Comparison of ENCODE assay signal across 1 cellular context in the genomic region with DNA sequence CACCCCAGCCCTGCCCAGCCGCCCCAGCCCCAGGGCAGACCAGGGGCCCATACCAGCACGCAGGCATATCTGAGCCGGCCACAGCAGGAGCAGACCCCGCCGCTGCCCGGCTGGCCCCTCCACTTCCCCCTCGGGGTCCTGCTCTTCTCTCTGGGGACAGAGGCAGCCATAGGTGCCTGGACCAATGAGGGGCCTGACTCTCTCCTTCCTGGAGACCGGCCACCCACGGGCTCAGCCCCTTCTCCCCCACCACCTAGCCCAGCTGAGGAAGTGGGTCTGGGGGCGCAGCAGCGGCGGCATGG.
TF ChIP-seq lines count a peak whose summit lies in the region.

No MANE protein-coding gene starts in this region.

TF ChIP-seq in K562, 482 proteins besides CTCF, POLR2A, EP300 and RAD21:
- TF ChIP-seq ELF4 (CRISPR knock-in tag; IDR thresholded peaks at IDR 0.05) (no peak), MED1 (CRISPR knock-in tag; IDR thresholded peaks at IDR 0.05; ENCODE audit: borderline replicate concordance) (0 out of 2 replicates have a peak, but pooled peaks have one; percentile 55), POLR2G (IDR thresholded peaks at IDR 0.05; ENCODE audit: low read depth, low read length) (peak; percentile 7; the same call in 1 of the 2 replicates), RBM22 (IDR thresholded peaks at IDR 0.05; ENCODE audit: low read depth, low read length, poor library complexity, severe bottlenecking) (no peak), HLTF (IDR thresholded peaks at IDR 0.05) (no peak), NUFIP1 (IDR thresholded peaks at IDR 0.05; ENCODE audit: partially characterized antibody) (no peak), ZNF431 (CRISPR knock-in tag; IDR thresholded peaks at IDR 0.05) (no peak), RCOR1 (IDR thresholded peaks at IDR 0.05; ENCODE audit: borderline replicate concordance in 1 of 2, low read depth in 2 of 2, low read length in 2 of 2) (no peak), ZNF79 (CRISPR knock-in tag; IDR thresholded peaks at IDR 0.05; ENCODE audit: low read depth) (no peak), RBM39 (optimal IDR thresholded peaks at IDR 0.05; ENCODE audit: low read depth, low read length) (no peak), SMARCA4 (IDR thresholded peaks at IDR 0.05) (no peak), CHD4 (IDR thresholded peaks at IDR 0.05; ENCODE audit: insufficient read depth, insufficient replicate concordance, low read depth, low read length, poor library complexity, severe bottlenecking) (no peak), NFE2 (IDR thresholded peaks at IDR 0.05; ENCODE audit: low read depth) (no peak)
